In genomic region chr5:169590602-169591001, GRCh38 we compare ENCODE assay signal across 24 cellular contexts. TPM values are rescaled to one million over a fixed set of nuclear protein-coding genes. Genes with fewer than 3 reads are reported as not detected.
DNase-seq lines count a peak whose midpoint lies in the region; FAIRE-seq and TF ChIP-seq lines count a peak whose summit lies in the region.
"Had no signal": no experiment of that assay in that cellular context is flagged by ENCODE, and none has a peak within 500 bp of the region (broad histone marks: within the 10 kb centered on the region; RNA-seq: fewer than 3 reads in every experiment).

No MANE protein-coding gene starts in this region.

- H3K4me1 Mint-ChIP-seq in MCF 10A (ENCODE audit: insufficient read depth, unreplicated experiment): peaks cover 31% of the 10 kb centered on the region

- peak; percentile 17 for DNase-seq in MCF 10A (ENCODE audit: unreplicated experiment)
- DNase-seq in breast epithelium (ENCODE audit: low spot score in 2 of 2): no peak
- DNase-seq in SK-N-SH: no peak
- DNase-seq in epithelial cell of esophagus (ENCODE audit: low read depth): peak; percentile 90
- peak in 1 of 2 donors; percentile 46 for DNase-seq in trophoblast cell
- DNase-seq in HTR-8/SVneo (ENCODE audit: insufficient read length, low spot score): no peak
- DNase-seq in GM19238 (ENCODE audit: insufficient read length, low spot score): no peak
- DNase-seq in frontal cortex (ENCODE audit: low spot score in 2 of 2): no peak
- DNase-seq: 8988T; CD4-positive, CD25-positive, alpha-beta regulatory T cell; DMS153; DND-41; H7; NCI-H1048; NCI-H1417; NCI-H1694; NCI-H2029 treated with DMSO at 0.1 percent for 48 hours; NCI-H2227 treated with DMSO at 0.1 percent for 48 hours; NCI-H69; SJCRH30 had no signal

- H3K4ac ChIP-seq in trophoblast cell (ENCODE audit: low read depth, low read length): no peak overlapping the region

- no peak for TF ChIP-seq POLR2A in breast epithelium (IDR thresholded peaks at IDR 0.05)

- TF ChIP-seq EP300 in SK-N-SH (IDR thresholded peaks at IDR 0.05; ENCODE audit: borderline replicate concordance in 1 of 2, low read depth in 1 of 2, low read length in 1 of 2): no peak

- H3K9ac ChIP-seq in SK-N-SH: no peak overlapping the region
- H3K9ac ChIP-seq in trophoblast cell (ENCODE audit: low read length): no peak overlapping the region
- H3K9ac ChIP-seq: BLaER1, KMS-11 had no signal

- POLR2A ChIA-PET in MCF 10A (lab: Yijun Ruan, JAX) (interaction anchor here (0.7 kb wide), 1 partner anchor 15 kb away, joined by 3 read pairs; no protein-coding TSS in a partner anchor), SK-N-SH (lab: Yijun Ruan, JAX) (no interaction called here)

- no peak overlapping the region for H3K27ac ChIP-seq in breast epithelium
- H3K27ac ChIP-seq in SK-N-SH (ENCODE audit: low read depth in 2 of 2, low read length in 1 of 2): peak overlapping the region; percentile 16 to 46; a peak in 3 of 4 replicates
- H3K27ac ChIP-seq in trophoblast cell (ENCODE audit: low read depth, low read length): peak overlapping the region; percentile 71
- H3K27ac ChIP-seq: BLaER1, KMS-11, SJCRH30 had no signal

- H4K12ac ChIP-seq in trophoblast cell (ENCODE audit: low read depth, low read length): no peak overlapping the region

- H2BK5ac ChIP-seq in trophoblast cell (ENCODE audit: low read depth, low read length, poor library complexity): no peak overlapping the region

- intact Hi-C loops in MCF 10A (cut with micrococcal nuclease): no loop called here
- intact Hi-C loops in breast epithelium (cut with DNase I; ENCODE audit: low total_unique reads): no loop called here

- H3K79me2 ChIP-seq in SK-N-SH (ENCODE audit: insufficient read depth): peaks cover 96% of the 10 kb centered on the region
- H3K79me2 ChIP-seq in trophoblast cell (ENCODE audit: control insufficient read depth, insufficient read depth, low read length, poor library complexity): peaks cover 3% of the 10 kb centered on the region

- peaks cover 63% of the 10 kb centered on the region for H3K36me3 Mint-ChIP-seq in MCF 10A (ENCODE audit: insufficient read depth, unreplicated experiment)

- H3K27me3 Mint-ChIP-seq in MCF 10A (ENCODE audit: insufficient read depth, unreplicated experiment): no peaks in the 10 kb centered on the region
- H3K27me3 Mint-ChIP-seq: CD4-positive, CD25-positive, alpha-beta regulatory T cell; IgD-negative memory B cell had no signal

- TF ChIP-seq CTCF in MCF 10A (IDR thresholded peaks at IDR 0.05; ENCODE audit: unreplicated experiment) (no peak), breast epithelium (IDR thresholded peaks at IDR 0.05) (no peak), SK-N-SH (IDR thresholded peaks at IDR 0.05) (no peak), epithelial cell of esophagus (IDR thresholded peaks at IDR 0.05; ENCODE audit: insufficient read depth, low read depth, low read length, missing control alignments) (no peak)

- H3K27me3 ChIP-seq in breast epithelium (no peaks in the 10 kb centered on the region), SK-N-SH (ENCODE audit: insufficient read depth) (no peaks in the 10 kb centered on the region), trophoblast cell (ENCODE audit: insufficient read depth, low read length) (no peaks in the 10 kb centered on the region)
- H3K27me3 ChIP-seq: BLaER1, SJCRH30 had no signal

- peak overlapping the region; percentile 72 for H3K27ac Mint-ChIP-seq in MCF 10A (ENCODE audit: low read depth, unreplicated experiment)

- H3K23ac ChIP-seq in trophoblast cell (ENCODE audit: low read length): no peak overlapping the region

- TF ChIP-seq RAD21 in SK-N-SH (IDR thresholded peaks at IDR 0.05; ENCODE audit: low read length): no peak

- H3K9me3 Mint-ChIP-seq in MCF 10A (ENCODE audit: unreplicated experiment): no peaks in the 10 kb centered on the region
- H3K9me3 Mint-ChIP-seq: CD4-positive, CD25-positive, alpha-beta regulatory T cell; IgD-negative memory B cell had no signal

- H2AK5ac ChIP-seq in trophoblast cell (ENCODE audit: low read length): no peak overlapping the region

- no peaks in the 10 kb centered on the region for H3K9me3 ChIP-seq in breast epithelium
- H3K9me3 ChIP-seq in SK-N-SH: no peaks in the 10 kb centered on the region
- no peaks in the 10 kb centered on the region for H3K9me3 ChIP-seq in trophoblast cell (ENCODE audit: insufficient read depth, low read depth, low read length)
- H3K9me3 ChIP-seq: BLaER1, SJCRH30 had no signal

- no peak overlapping the region for H4K8ac ChIP-seq in trophoblast cell (ENCODE audit: low read depth, low read length)

- CTCF ChIA-PET in MCF 10A (lab: Yijun Ruan, JAX) (interaction anchor here (0.6 to 1.7 kb wide), 2 partner anchors 390 to 665 kb away, joined by 3 to 8 read pairs; partner anchors contain the start of gene INSYN2B), SK-N-SH (lab: Yijun Ruan, JAX) (interaction anchor here (0.7 to 2.0 kb wide), 4 partner anchors 10 to 644 kb away, joined by 3 to 5 read pairs (median 4); no protein-coding TSS in a partner anchor)

- FAIRE-seq in HTR-8/SVneo (lab: Jason Lieb, UNC): no peak
- no peak for FAIRE-seq in frontal cortex (lab: Jason Lieb, UNC)
- FAIRE-seq: RCC 7860 had no signal

- no peaks in the 10 kb centered on the region for H3K4me1 ChIP-seq in breast epithelium
- peaks cover 0 to 21% of the 10 kb centered on the region in 2 experiments; a peak in 2 of 4 replicates for H3K4me1 ChIP-seq in SK-N-SH (ENCODE audit: control insufficient read depth in 1 of 2, insufficient read depth in 2 of 2, low read depth in 1 of 2, low read length in 1 of 2)
- peaks cover 4 to 9% of the 10 kb centered on the region in 2 experiments for H3K4me1 ChIP-seq in trophoblast cell (ENCODE audit: control insufficient read depth in 1 of 2, insufficient read depth in 2 of 2, low read length in 2 of 2)
- H3K4me1 ChIP-seq: BLaER1, SJCRH30 had no signal

- H4K20me1 ChIP-seq in SK-N-SH (ENCODE audit: insufficient read depth): no peaks in the 10 kb centered on the region

- H3K4me2 ChIP-seq in SK-N-SH: no peak overlapping the region
- no peak overlapping the region for H3K4me2 ChIP-seq in trophoblast cell (ENCODE audit: low read length)
- H3K4me2 ChIP-seq: BLaER1, KMS-11 had no signal

- H3K14ac ChIP-seq in trophoblast cell (ENCODE audit: low read length): no peak overlapping the region

- WGBS in SK-N-SH (ENCODE audit: low lambda C conversion rate): 64% methylated on average over 3 of the region's 3 CpGs
- no CpG with 5 or more reads among the region's 3 CpGs for WGBS in trophoblast cell (ENCODE audit: extremely low coverage, insufficient coverage, insufficient read length)

- H4K91ac ChIP-seq in trophoblast cell (ENCODE audit: low read depth, low read length): no peak overlapping the region

- no peak overlapping the region for H3K4me3 ChIP-seq in breast epithelium
- no peak overlapping the region for H3K4me3 ChIP-seq in SK-N-SH (ENCODE audit: low read depth in 2 of 2, low read length in 1 of 2)
- H3K4me3 ChIP-seq in epithelial cell of esophagus (ENCODE audit: low read length): no peak overlapping the region
- no peak overlapping the region for H3K4me3 ChIP-seq in trophoblast cell (ENCODE audit: low read depth, low read length)
- H3K4me3 ChIP-seq: BLaER1, SJCRH30 had no signal

- H2AFZ ChIP-seq in SK-N-SH (ENCODE audit: low read depth) (no peak overlapping the region), trophoblast cell (ENCODE audit: insufficient read depth, low read length, poor library complexity) (no peak overlapping the region)

- peaks cover 44% of the 10 kb centered on the region for H3F3A ChIP-seq in SK-N-SH (replicated peaks; ENCODE audit: insufficient read depth)

- no peak overlapping the region for H3K18ac ChIP-seq in trophoblast cell (ENCODE audit: low read length)

- H2BK12ac ChIP-seq in trophoblast cell (ENCODE audit: low read length): no peak overlapping the region

- no peaks in the 10 kb centered on the region for H3K9me2 ChIP-seq in SK-N-SH

- H2BK120ac ChIP-seq in trophoblast cell (ENCODE audit: insufficient read depth, low read length, poor library complexity): no peak overlapping the region

- BruUV-seq in MCF 10A (replicated peaks; lab: Mats Ljungman, UMichigan): no TSS peak

- H3K36me3 ChIP-seq in breast epithelium (peaks cover 4% of the 10 kb centered on the region), SK-N-SH (replicated peaks in 1 of 2; ENCODE audit: control insufficient read depth in 1 of 2, insufficient read depth in 2 of 2, low read length in 1 of 2) (peaks cover 83 to 87% of the 10 kb centered on the region in 2 experiments), trophoblast cell (ENCODE audit: control insufficient read depth in 1 of 2, insufficient read depth in 2 of 2, low read length in 2 of 2) (peaks cover 9 to 17% of the 10 kb centered on the region in 2 experiments)

- H3K79me1 ChIP-seq in trophoblast cell (ENCODE audit: low read length): peaks cover 2% of the 10 kb centered on the region

- no peak overlapping the region for H3K4me3 Mint-ChIP-seq in MCF 10A (ENCODE audit: unreplicated experiment)
- H3K4me3 Mint-ChIP-seq: CD4-positive, CD25-positive, alpha-beta regulatory T cell; IgD-negative memory B cell had no signal

TF ChIP-seq in SK-N-SH, 30 proteins besides CTCF, POLR2A, EP300 and RAD21 (continues in another document):
- TF ChIP-seq RXRA (IDR thresholded peaks at IDR 0.05; ENCODE audit: borderline replicate concordance, low read depth) (no peak), PBX3 (IDR thresholded peaks at IDR 0.05) (no peak), FOSL2 (IDR thresholded peaks at IDR 0.05; ENCODE audit: borderline replicate concordance, low read depth) (no peak), GATA2 (CRISPR knock-in tag; IDR thresholded peaks at IDR 0.05) (no peak)

RNA-seq across cellular contexts. Expression of gene SPDL1, which starts 7.0 kb away (rescaled TPM):
- total RNA-seq in MCF 10A (2022): 40.6 and 51.3 TPM in 2 replicates
- 1 to 10 TPM; 8.3 to 9.8 (median 8.8) TPM for total RNA-seq in breast epithelium
- 45.1 and 63.3 TPM in 2 replicates for polyA plus RNA-seq in SK-N-SH (2012; rRNA removed)
- polyA plus RNA-seq in SK-N-SH (2012; cell fraction: cytosol; rRNA removed): 61.5 and 78.9 TPM in 2 replicates
- 43.9 and 111 TPM in 2 replicates for polyA plus RNA-seq in SK-N-SH (2012; cell fraction: nucleus; rRNA removed)
- polyA plus RNA-seq in trophoblast cell (2013): 36.8 and 38.6 TPM in 2 replicates
- total RNA-seq in frontal cortex: 20.8 TPM

RNA-seq across cellular contexts. Expression of gene DOCK2, which starts 46.5 kb away (rescaled TPM):
- total RNA-seq in MCF 10A (2022) (0.39 and 0.42 TPM in 2 replicates), breast epithelium (10 to 100 TPM; 13.4 to 43.8 (median 19.8) TPM), frontal cortex (3.3 TPM)
- polyA plus RNA-seq in SK-N-SH (2012; rRNA removed): 3.8 and 5.2 TPM in 2 replicates
- polyA plus RNA-seq in SK-N-SH (2012; cell fraction: cytosol; rRNA removed): 5.2 and 5.4 TPM in 2 replicates
- polyA plus RNA-seq in SK-N-SH (2012; cell fraction: nucleus; rRNA removed): 5.7 and 7.1 TPM in 2 replicates
- polyA plus RNA-seq in trophoblast cell (2013): 0.07 and 0.08 TPM in 2 replicates

Comparison
In these comparisons a context has a peak if more than half of its experiments do, and no peak if none do; other contexts are left out.
1. DNase-seq: peak in MCF 10A (single experiment) and epithelial cell of esophagus (single experiment); none in breast epithelium (0 of 2), SK-N-SH (single experiment), HTR-8/SVneo (single experiment), GM19238 (single experiment) and frontal cortex (0 of 2).
2. H3K27ac ChIP-seq: peak in SK-N-SH (2 of 2) and trophoblast cell (single experiment); none in breast epithelium (0 of 2).